8 cellular contexts compared by ENCODE assay signal in the genomic region with DNA sequence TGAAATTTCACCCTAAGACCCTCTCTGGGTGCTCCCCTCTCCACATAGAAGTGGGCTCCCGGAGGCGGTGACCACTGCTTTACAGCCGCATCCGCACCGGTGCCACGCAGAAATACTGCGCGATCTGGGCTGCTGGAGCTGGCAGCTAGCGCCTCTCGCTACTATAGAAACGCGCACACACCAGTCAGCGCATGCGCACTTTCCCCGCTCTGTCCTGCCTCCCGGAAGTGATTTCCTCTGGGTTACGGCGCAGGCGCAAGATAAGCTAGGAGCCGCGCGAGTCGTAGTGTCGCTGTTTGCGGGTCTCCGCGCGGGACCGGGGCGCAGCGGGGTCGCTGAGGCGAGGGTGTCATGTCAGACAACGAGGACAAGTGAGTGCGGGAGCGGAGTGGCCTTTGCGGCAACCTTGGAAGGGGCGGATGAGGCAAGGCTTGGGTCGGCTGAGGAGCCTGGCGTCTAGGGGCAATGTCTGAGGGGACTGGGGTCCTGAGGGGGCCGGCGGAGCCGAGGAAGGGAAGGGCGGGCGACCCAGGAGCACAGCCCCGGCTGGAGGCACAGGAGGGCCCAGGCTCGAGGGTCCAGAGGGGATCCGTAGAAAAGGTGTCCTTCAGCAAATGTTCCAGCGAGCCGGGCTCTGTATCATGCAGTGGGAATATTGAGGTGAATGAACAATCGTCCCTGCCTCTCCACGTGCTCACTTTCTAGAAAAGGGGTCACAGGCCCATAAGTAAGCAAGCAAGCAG. TPM values are rescaled to one million over a fixed set of nuclear protein-coding genes. Genes with fewer than 3 reads are reported as not detected.
DNase-seq lines count a peak whose midpoint lies in the region; ATAC-seq and TF ChIP-seq lines count a peak whose summit lies in the region.

TSS of gene C22orf23 (minus strand) at position 165 of the 743 bp plus-strand sequence. CDS start 452 bp downstream, outside the sequence.
TSS of gene POLR2F (plus strand) at position 263 of the 743 bp plus-strand sequence. CDS start at position 352, 89 bp downstream.

- H3K27me3 ChIP-seq in SK-N-SH (ENCODE audit: insufficient read depth): no peaks in the 10 kb centered on the region
- H3K27me3 ChIP-seq in testis: no peaks in the 10 kb centered on the region

- H3K4me2 ChIP-seq in SK-N-SH: peak within 1 kb of the TSS; percentile 81

- peak within 1 kb of the TSS in 1 of 2 experiments; percentile 45; a peak in 1 of 4 replicates for H3K27ac ChIP-seq in SK-N-SH (ENCODE audit: low read depth in 2 of 2, low read length in 1 of 2)
- peak within 1 kb of the TSS; percentile 31 to 46 for H3K27ac ChIP-seq in testis

- H3K9me2 ChIP-seq in SK-N-SH: no peaks in the 10 kb centered on the region

- CTCF ChIA-PET in SK-N-SH (lab: Yijun Ruan, JAX): interaction anchor here (1.6 kb wide), 1 partner anchor 13 kb away, joined by 5 read pairs; no protein-coding TSS in a partner anchor

- peak within 1 kb of the TSS; percentile 82; the same call in 1 of the 2 replicates for H2AFZ ChIP-seq in SK-N-SH (ENCODE audit: low read depth)

- H3K9ac ChIP-seq in SK-N-SH: peak within 1 kb of the TSS; percentile 77

- no peaks in the 10 kb centered on the region for H3K9me3 Mint-ChIP-seq in activated naive CD4-positive, alpha-beta T cell treated with anti-CD3 and anti-CD28 coated beads, Interleukin-2, amount 50 U/mL, for 72 hours

- TF ChIP-seq EP300 in SK-N-SH (IDR thresholded peaks at IDR 0.05; ENCODE audit: borderline replicate concordance in 1 of 2, low read depth in 1 of 2, low read length in 1 of 2): no peak

- no peaks in the 10 kb centered on the region for H3F3A ChIP-seq in SK-N-SH (replicated peaks; ENCODE audit: insufficient read depth)

- DNase-seq in GM10266 (ENCODE audit: extremely low spot score): peak; percentile 97
- DNase-seq in NCI-H1092 (lab: John Stamatoyannopoulos, UW): peak; percentile 95
- DNase-seq in SK-N-SH: peak; percentile 90
- DNase-seq in activated naive CD4-positive, alpha-beta T cell treated with anti-CD3 and anti-CD28 coated beads, Interleukin-2, amount 50 U/mL, for 72 hours (ENCODE audit: low spot score in 2 of 2): peak; percentile 94
- peak; percentile 93 for DNase-seq in glomerular visceral epithelial cell (ENCODE audit: extremely low spot score)
- DNase-seq in occipital lobe (lab: John Stamatoyannopoulos, UW): peak; percentile 84
- peak; percentile 97 for DNase-seq in testis

- TF ChIP-seq RAD21 in SK-N-SH (IDR thresholded peaks at IDR 0.05; ENCODE audit: low read length): no peak

- TF ChIP-seq CTCF in GM10266 (IDR thresholded peaks at IDR 0.05; ENCODE audit: control insufficient read depth, insufficient read depth, low read depth, missing control alignments): peak; percentile 6
- no peak for TF ChIP-seq CTCF in SK-N-SH (IDR thresholded peaks at IDR 0.05)
- no peak for TF ChIP-seq CTCF in testis (IDR thresholded peaks at IDR 0.05)

- 0% methylated on average over 8 of the region's 52 CpGs for WGBS in SK-N-SH (ENCODE audit: low lambda C conversion rate)
- 0 to 1% methylated on average over 29 to 52 of the region's 52 CpGs for WGBS in testis, 2 donors

- peaks cover 29% of the 10 kb centered on the region for H3K79me2 ChIP-seq in SK-N-SH (ENCODE audit: insufficient read depth)

- POLR2A ChIA-PET in SK-N-SH (lab: Yijun Ruan, JAX): no interaction called here

- ATAC-seq in HG02588 (IDR thresholded peaks at IDR 0.05; ENCODE audit: unreplicated experiment): peak; percentile 92
- peak; percentile 97 to 98 for ATAC-seq in activated naive CD4-positive, alpha-beta T cell treated with anti-CD3 and anti-CD28 coated beads, Interleukin-2, amount 50 U/mL, for 72 hours

- H3K4me3 ChIP-seq in SK-N-SH (ENCODE audit: low read depth in 2 of 2, low read length in 1 of 2) (peak within 1 kb of the TSS; percentile 75 to 80), testis (peak within 1 kb of the TSS; percentile 87 to 88)

- peak within 1 kb of the TSS; percentile 92 to 99 for H3K27ac Mint-ChIP-seq in activated naive CD4-positive, alpha-beta T cell treated with anti-CD3 and anti-CD28 coated beads, Interleukin-2, amount 50 U/mL, for 72 hours

- peaks cover 0 to 8% of the 10 kb centered on the region in 2 experiments; a peak in 2 of 4 replicates for H3K4me1 ChIP-seq in SK-N-SH (ENCODE audit: control insufficient read depth in 1 of 2, insufficient read depth in 2 of 2, low read depth in 1 of 2, low read length in 1 of 2)
- H3K4me1 ChIP-seq in testis: peaks cover 14% of the 10 kb centered on the region

- TF ChIP-seq POLR2A in testis (IDR thresholded peaks at IDR 0.05): peak; percentile 23

- H4K20me1 ChIP-seq in SK-N-SH (ENCODE audit: insufficient read depth): no peaks in the 10 kb centered on the region

- H3K9me3 ChIP-seq in SK-N-SH: no peaks in the 10 kb centered on the region
- no peaks in the 10 kb centered on the region for H3K9me3 ChIP-seq in testis

- H3K36me3 Mint-ChIP-seq in activated naive CD4-positive, alpha-beta T cell treated with anti-CD3 and anti-CD28 coated beads, Interleukin-2, amount 50 U/mL, for 72 hours: peaks cover 9 to 24% of the 10 kb centered on the region in 2 donors

- H3K36me3 ChIP-seq in SK-N-SH (replicated peaks in 1 of 2; ENCODE audit: control insufficient read depth in 1 of 2, insufficient read depth in 2 of 2, low read length in 1 of 2): peaks cover 0 to 11% of the 10 kb centered on the region in 2 experiments
- no peaks in the 10 kb centered on the region for H3K36me3 ChIP-seq in testis (ENCODE audit: low read depth, missing control alignments)

- intact Hi-C loops in testis (cut with DNase I; ENCODE audit: low total_unique reads): no loop called here

TF ChIP-seq in SK-N-SH, 30 proteins besides CTCF, POLR2A, EP300 and RAD21:
- 0 out of 2 replicates have a peak, but pooled peaks have one; percentile 44 for TF ChIP-seq SIN3A (IDR thresholded peaks at IDR 0.05; ENCODE audit: borderline replicate concordance, low read depth, low read length)
- peak; percentile 72 for TF ChIP-seq NRF1 (IDR thresholded peaks at IDR 0.05; ENCODE audit: low read depth, low read length)
- TF ChIP-seq POLR2AphosphoS5 (IDR thresholded peaks at IDR 0.05; ENCODE audit: low read depth, low read length): peak; percentile 41; the same call in 1 of the 2 replicates
- no peak for TF ChIP-seq RCOR1 (IDR thresholded peaks at IDR 0.05; ENCODE audit: low read length)
- TF ChIP-seq, protein P1, sequence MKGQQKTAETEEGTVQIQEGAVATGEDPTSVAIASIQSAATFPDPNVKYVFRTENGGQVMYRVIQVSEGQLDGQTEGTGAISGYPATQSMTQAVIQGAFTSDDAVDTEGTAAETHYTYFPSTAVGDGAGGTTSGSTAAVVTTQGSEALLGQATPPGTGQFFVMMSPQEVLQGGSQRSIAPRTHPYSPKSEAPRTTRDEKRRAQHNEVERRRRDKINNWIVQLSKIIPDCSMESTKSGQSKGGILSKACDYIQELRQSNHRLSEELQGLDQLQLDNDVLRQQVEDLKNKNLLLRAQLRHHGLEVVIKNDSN (IDR thresholded peaks at IDR 0.05; ENCODE audit: borderline replicate concordance, low read depth): no peak
- peak; percentile 43 for TF ChIP-seq MXI1 (IDR thresholded peaks at IDR 0.05; ENCODE audit: low read depth, low read length)
- no peak for TF ChIP-seq CHD2 (IDR thresholded peaks at IDR 0.05; ENCODE audit: low read length, partially characterized antibody)
- peak; percentile 75 for TF ChIP-seq GABPA (IDR thresholded peaks at IDR 0.05; ENCODE audit: low read depth)

RNA-seq across cellular contexts. Expression of gene C22orf23, which starts in this region (rescaled TPM):
- polyA plus RNA-seq in SK-N-SH (2012; rRNA removed) (0.33 and 0.45 TPM in 2 replicates), testis (ENCODE audit: insufficient read depth, low read depth, low replicate concordance) (241 TPM)
- polyA plus RNA-seq in SK-N-SH (2012; cell fraction: cytosol; rRNA removed): 0.26 and 0.33 TPM in 2 replicates
- polyA plus RNA-seq in SK-N-SH (2012; cell fraction: nucleus; rRNA removed): 0.38 and 0.50 TPM in 2 replicates
- total RNA-seq in activated naive CD4-positive, alpha-beta T cell treated with anti-CD3 and anti-CD28 coated beads, Interleukin-2, amount 50 U/mL, for 72 hours: not detected
- total RNA-seq in occipital lobe (0.31 TPM), testis (10 to 100 TPM; 50.9 to 70.9 TPM)

RNA-seq across cellular contexts. Expression of gene POLR2F, which starts in this region (rescaled TPM):
- 146 and 255 TPM in 2 replicates for polyA plus RNA-seq in SK-N-SH (2012; rRNA removed)
- polyA plus RNA-seq in SK-N-SH (2012; cell fraction: cytosol; rRNA removed): 167 and 182 TPM in 2 replicates
- 64.9 and 117 TPM in 2 replicates for polyA plus RNA-seq in SK-N-SH (2012; cell fraction: nucleus; rRNA removed)
- total RNA-seq in activated naive CD4-positive, alpha-beta T cell treated with anti-CD3 and anti-CD28 coated beads, Interleukin-2, amount 50 U/mL, for 72 hours: 10 to 100 TPM; 55.3 to 70.3 TPM
- total RNA-seq in occipital lobe: 17.8 TPM
- total RNA-seq in testis: 100 to 1,000 TPM; 107 to 137 TPM
- polyA plus RNA-seq in testis (ENCODE audit: insufficient read depth, low read depth, low replicate concordance): 88.7 TPM

Comparison
In these comparisons a context has a peak if more than half of its experiments do, and no peak if none do; other contexts are left out.
1. RNA of gene C22orf23 (total RNA-seq): 50.9 to 70.9 TPM in testis; 0.31 TPM in occipital lobe (single experiment) and not detected in activated naive CD4-positive, alpha-beta T cell treated with anti-CD3 and anti-CD28 coated beads, Interleukin-2, amount 50 U/mL, for 72 hours; every median in the first group is over 10 times any median in the second.
2. RNA of gene C22orf23 (polyA plus RNA-seq): 241 TPM in testis (single experiment); 0.26 to 0.50 TPM in SK-N-SH; every median in the first group is over 100 times any median in the second.
3. Peak in every context shown above with its lines, with median percentiles within 50 percentile points of each other: DNase-seq.